Comparison of ENCODE assay signal across 8 cellular contexts in genomic region chr15:85667491-85668424, GRCh38.
A peak's percentile ranks its signal among the peaks of the same experiment; 100 is the strongest.
DNase-seq lines count a peak whose midpoint lies in the region; ATAC-seq and TF ChIP-seq lines count a peak whose summit lies in the region.

No MANE protein-coding gene starts in this region.

- H3K27me3 ChIP-seq in adipocyte (replicated peaks; ENCODE audit: control insufficient read depth, insufficient read depth, low read length) (no peaks in the 10 kb centered on the region), right cardiac atrium (ENCODE audit: control insufficient read depth, insufficient read depth) (no peaks in the 10 kb centered on the region), spleen (replicated peaks in 1 of 7) (no peaks in the 10 kb centered on the region)

- H3K36me3 ChIP-seq in adipocyte (ENCODE audit: control insufficient read depth, insufficient read depth, low read length, severe bottlenecking) (peaks cover 67% of the 10 kb centered on the region), spleen (peaks cover 4 to 100% (median 73%) of the 10 kb centered on the region in 6 donors)

- H3K4me1 ChIP-seq in adipocyte (ENCODE audit: control insufficient read depth, insufficient read depth, low read length) (peaks cover 27% of the 10 kb centered on the region), right cardiac atrium (ENCODE audit: control insufficient read depth, insufficient read depth, low read length) (peaks cover 6% of the 10 kb centered on the region), spleen (peaks cover 12 to 47% (median 25%) of the 10 kb centered on the region in 6 donors)

- peak overlapping the region; percentile 67 for H3K4me3 ChIP-seq in adipocyte (ENCODE audit: low read length)
- no peak overlapping the region for H3K4me3 ChIP-seq in right cardiac atrium (ENCODE audit: low read length)
- H3K4me3 ChIP-seq in spleen, result no peak overlapping the region

- CTCF ChIA-PET in activated CD8-positive, alpha-beta memory T cell treated with anti-CD3 and anti-CD28 coated beads, Interleukin-2, amount 10 ng/mL, durations not matched to agents 7 days and 5 days (lab: Charles Lee), result interaction anchor here (0.6 to 1.9 kb wide), 10 partner anchors 8 to 49 kb away, joined by 3 to 7 read pairs (median 3); no protein-coding TSS in a partner anchor

- no peaks in the 10 kb centered on the region for H3K9me3 Mint-ChIP-seq in activated CD8-positive, alpha-beta memory T cell treated with anti-CD3 and anti-CD28 coated beads, Interleukin-2, amount 10 ng/mL, durations not matched to agents 7 days and 5 days (ENCODE audit: low read depth)

- peak overlapping the region; percentile 54 for H3K4me3 Mint-ChIP-seq in activated CD8-positive, alpha-beta memory T cell treated with anti-CD3 and anti-CD28 coated beads, Interleukin-2, amount 10 ng/mL, durations not matched to agents 7 days and 5 days

- ATAC-seq in activated CD8-positive, alpha-beta memory T cell treated with anti-CD3 and anti-CD28 coated beads, Interleukin-2, amount 10 ng/mL, durations not matched to agents 7 days and 5 days, result peak; percentile 94
- ATAC-seq in HG02840 (IDR thresholded peaks at IDR 0.05; ENCODE audit: low FRiP score, unreplicated experiment), result peak; percentile 68
- ATAC-seq in right cardiac atrium, result peak; percentile 92 to 96

- H3K27ac Mint-ChIP-seq in activated CD8-positive, alpha-beta memory T cell treated with anti-CD3 and anti-CD28 coated beads, Interleukin-2, amount 10 ng/mL, durations not matched to agents 7 days and 5 days, result peak overlapping the region; percentile 94

- H3K27me3 Mint-ChIP-seq in activated CD8-positive, alpha-beta memory T cell treated with anti-CD3 and anti-CD28 coated beads, Interleukin-2, amount 10 ng/mL, durations not matched to agents 7 days and 5 days, result no peaks in the 10 kb centered on the region

- H3K9me3 ChIP-seq in adipocyte (ENCODE audit: control insufficient read depth, low read length) (no peaks in the 10 kb centered on the region), right cardiac atrium (ENCODE audit: control insufficient read depth, low read length) (no peaks in the 10 kb centered on the region), spleen (peaks cover 0 to 6% (median 0%) of the 10 kb centered on the region in 8 donors)

- DNase-seq in activated CD8-positive, alpha-beta memory T cell treated with anti-CD3 and anti-CD28 coated beads, Interleukin-2, amount 10 ng/mL, durations not matched to agents 7 days and 5 days, result peak; percentile 83
- no peak for DNase-seq in activated CD8-positive, alpha-beta memory T cell treated with anti-CD3 and anti-CD28 coated beads for 24 hours
- DNase-seq in NOMO-1 treated with dmso at 0.1 percent for 144 hours (lab: John Stamatoyannopoulos, UW; ENCODE audit: unreplicated experiment) (peak; percentile 20), adipocyte (ENCODE audit: low read depth) (peak; percentile 94), right cardiac atrium (peak in 2 of 3 donors; percentile 36 to 40), spleen (no peak), NCI-H187 (lab: John Stamatoyannopoulos, UW) (no peak)

- intact Hi-C loops in right cardiac atrium (cut with DNase I) (no loop called here), spleen (cut with DNase I; ENCODE audit: low total_unique reads) (no loop called here)

- peak overlapping the region; percentile 59 for H3K9ac ChIP-seq in adipocyte (ENCODE audit: low read length)

- no peak for TF ChIP-seq POLR2A in spleen (IDR thresholded peaks at IDR 0.05)

- 11% methylated on average over 5 of the region's 5 CpGs for WGBS in right cardiac atrium
- 36 to 49% (median 39%) methylated on average over 5 of the region's 5 CpGs for WGBS in spleen, 5 donors

- H3K36me3 Mint-ChIP-seq in activated CD8-positive, alpha-beta memory T cell treated with anti-CD3 and anti-CD28 coated beads, Interleukin-2, amount 10 ng/mL, durations not matched to agents 7 days and 5 days, result peaks cover 70% of the 10 kb centered on the region

- no peak for TF ChIP-seq CTCF in spleen (IDR thresholded peaks at IDR 0.05 in 8 of 11, conservative IDR thresholded peaks at IDR 0.05 in 3 of 11)

- H3K4me1 Mint-ChIP-seq in activated CD8-positive, alpha-beta memory T cell treated with anti-CD3 and anti-CD28 coated beads, Interleukin-2, amount 10 ng/mL, durations not matched to agents 7 days and 5 days, result peaks cover 24% of the 10 kb centered on the region

- H3K27ac ChIP-seq in right cardiac atrium (ENCODE audit: low read length) (peak overlapping the region; percentile 80), spleen (peak overlapping the region; percentile 31 to 74 (median 70))

Comparison
In these comparisons a context has a peak if more than half of its experiments do, and no peak if none do; other contexts are left out.
1. DNase-seq: peak in activated CD8-positive, alpha-beta memory T cell treated with anti-CD3 and anti-CD28 coated beads, Interleukin-2, amount 10 ng/mL, durations not matched to agents 7 days and 5 days (single experiment), NOMO-1 treated with dmso at 0.1 percent for 144 hours (single experiment), adipocyte (single experiment) and right cardiac atrium (2 of 3); none in activated CD8-positive, alpha-beta memory T cell treated with anti-CD3 and anti-CD28 coated beads for 24 hours (single experiment), spleen (single experiment) and NCI-H187 (0 of 2).
2. Peak in every context shown above with its lines, with median percentiles within 50 percentile points of each other: ATAC-seq.